ENCODE assay signal across 8 cellular contexts in the genomic region with DNA sequence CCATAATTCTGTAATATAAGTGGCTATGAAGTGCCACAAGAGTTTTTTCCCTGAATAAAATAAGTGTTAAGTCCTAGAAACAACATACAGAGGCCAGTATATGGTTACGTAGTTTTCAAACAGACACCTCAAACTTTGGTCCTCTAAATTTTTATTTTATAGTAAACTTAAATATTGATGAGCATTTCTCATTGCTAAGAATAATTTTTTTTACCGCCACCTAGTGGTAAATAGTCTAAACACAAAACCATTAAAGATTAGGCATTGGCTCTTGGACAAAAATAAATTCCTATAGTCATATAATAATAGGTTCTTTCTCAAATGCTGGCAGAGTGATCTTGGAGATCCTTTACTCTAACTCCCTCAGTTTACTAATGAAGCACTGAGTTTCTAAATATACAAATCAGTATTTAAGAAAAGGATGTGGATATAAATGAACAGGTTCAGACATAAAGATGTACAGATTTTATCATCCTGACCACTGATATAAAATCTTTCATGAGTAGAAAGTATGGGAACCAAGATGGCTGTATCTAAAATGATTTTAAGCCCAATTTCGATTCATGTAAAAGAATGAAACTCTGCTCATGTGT.
DNase-seq lines count a peak whose midpoint lies in the region; ATAC-seq, FAIRE-seq and TF ChIP-seq lines count a peak whose summit lies in the region.

No MANE protein-coding gene starts in this region.

- ATAC-seq in HG02623 (IDR thresholded peaks at IDR 0.05; ENCODE audit: unreplicated experiment): no peak

- POLR2A ChIA-PET in RWPE1 (lab: Yijun Ruan, JAX; ENCODE audit: low non-redundant PET): no interaction called here

- in situ Hi-C loops in ACHN (cut with HindIII; ENCODE audit: low pct_ligation_motif_present, low pct_unique_long_range_greater_than_20kb, low sequenced_read_pairs): no loop called here

- DNase-seq in ACHN (peak; percentile 38), GM10266 (ENCODE audit: extremely low spot score) (peak; percentile 31), RWPE1 (ENCODE audit: low spot score) (no peak), glutamatergic neuron (no peak), SKM-1 (lab: John Stamatoyannopoulos, UW; ENCODE audit: unreplicated experiment) (no peak), GM12892 (ENCODE audit: insufficient read length) (no peak)
- no peak for DNase-seq in stimulated activated CD4-positive, alpha-beta T cell treated with anti-CD3 and anti-CD28 coated beads, Interleukin-2, amount 100 ng/mL, for 24 hours

- peak; percentile 44 for TF ChIP-seq CTCF in GM10266 (IDR thresholded peaks at IDR 0.05; ENCODE audit: control insufficient read depth, insufficient read depth, low read depth, missing control alignments)
- TF ChIP-seq CTCF in RWPE1 (conservative IDR thresholded peaks at IDR 0.05; ENCODE audit: low read depth): peak; percentile 71
- peak; percentile 86 for TF ChIP-seq CTCF in glutamatergic neuron (IDR thresholded peaks at IDR 0.05; ENCODE audit: partially characterized antibody, unreplicated experiment)

- peaks cover 17% of the 10 kb centered on the region for H3K4me1 Mint-ChIP-seq in glutamatergic neuron (ENCODE audit: low read depth, unreplicated experiment)

- no peaks in the 10 kb centered on the region for H3K9me3 Mint-ChIP-seq in glutamatergic neuron (ENCODE audit: unreplicated experiment)

- no peak for FAIRE-seq in GM12892 (lab: Jason Lieb, UNC)

- no peak overlapping the region for H3K27ac ChIP-seq in RWPE1

- no peaks in the 10 kb centered on the region for H3K27me3 Mint-ChIP-seq in glutamatergic neuron (ENCODE audit: unreplicated experiment)

- no peak overlapping the region for H3K27ac Mint-ChIP-seq in glutamatergic neuron (ENCODE audit: unreplicated experiment)

- H3K36me3 Mint-ChIP-seq in glutamatergic neuron (ENCODE audit: unreplicated experiment): no peaks in the 10 kb centered on the region

- H3K4me3 Mint-ChIP-seq in glutamatergic neuron (ENCODE audit: unreplicated experiment): no peak overlapping the region

- CTCF ChIA-PET in RWPE1 (lab: Yijun Ruan, JAX): no interaction called here

- no peak for TF ChIP-seq POLR2A in GM12892 (IDR thresholded peaks at IDR 0.05; ENCODE audit: low read depth, low read length)

Comparison
In these comparisons a context has a peak if more than half of its experiments do, and no peak if none do; other contexts are left out.
1. DNase-seq: peak in ACHN (single experiment) and GM10266 (single experiment); none in RWPE1 (single experiment), glutamatergic neuron (single experiment), stimulated activated CD4-positive, alpha-beta T cell treated with anti-CD3 and anti-CD28 coated beads, Interleukin-2, amount 100 ng/mL, for 24 hours (0 of 2), SKM-1 (single experiment) and GM12892 (single experiment).
2. Peak in every context shown above with its lines, with median percentiles within 50 percentile points of each other: CTCF ChIP-seq.